ENCODE assay signal across 32 cellular contexts in genomic region chr2:226132632-226133215, GRCh38.
"Had no signal": no experiment of that assay in that cellular context is flagged by ENCODE, and none has a peak within 500 bp of the region (broad histone marks: within the 10 kb centered on the region; RNA-seq: fewer than 3 reads in every experiment).

No MANE protein-coding gene starts in this region.

- H3K27ac ChIP-seq: cardiac muscle cell, PC-9, RWPE1, VCaP had no signal

- H3K4me2 ChIP-seq: PC-9 had no signal

- H3K4me3 ChIP-seq: cardiac muscle cell, PC-9 had no signal

- H2AFZ ChIP-seq: PC-9 had no signal

- H3K36me3 ChIP-seq: cardiac muscle cell had no signal

- DNase-seq: activated B cell treated with CpG ODN at 0.5 μM for 24 hours; activated CD4-positive, alpha-beta memory T cell treated with anti-CD3 and anti-CD28 coated beads, Interleukin-2, amount 10 ng/mL, durations not matched to agents 7 days and 5 days; activated CD4-positive, alpha-beta T cell treated with anti-CD3 and anti-CD28 coated beads for 4 hours; activated CD4-positive, CD25-positive, alpha-beta regulatory T cell treated with anti-CD3 and anti-CD28 coated beads, Interleukin-2, amount 50 U/mL, for 72 hours; activated CD8-positive, alpha-beta memory T cell treated with anti-CD3 and anti-CD28 coated beads for 24 hours; activated CD8-positive, alpha-beta memory T cell treated with anti-CD3 and anti-CD28 coated beads, Interleukin-2, amount 10 ng/mL, durations not matched to agents 7 days and 5 days; activated CD8-positive, alpha-beta memory T cell treated with anti-CD3 and anti-CD28 coated beads, Interleukin-2, amount 50 U/mL, for 48 hours; activated effector memory CD4-positive, alpha-beta T cell treated with anti-CD3 and anti-CD28 coated beads, Interleukin-2, amount 50 U/mL, for 16 hours; activated naive CD4-positive, alpha-beta T cell; activated naive CD4-positive, alpha-beta T cell treated with anti-CD3 and anti-CD28 coated beads, Interleukin-2, amount 50 U/mL, for 16 hours; activated naive CD8-positive, alpha-beta T cell treated with anti-CD3 and anti-CD28 coated beads for 36 hours; activated T-cell treated with anti-CD3 and anti-CD28 coated beads, Interleukin-2, amount 50 U/mL, for 72 hours; amniotic stem cell; aorta; NCI-H1436 treated with DMSO at 0.1 percent for 48 hours; NCI-H1694 treated with DMSO at 0.1 percent for 48 hours; NCI-H2029; NCI-H345; NCI-H524 treated with DMSO at 0.1 percent for 48 hours; PC-9; SIG-M5; SW 1271; T-helper 1 cell; T-helper 2 cell; T-helper 9 cell had no signal

- ATAC-seq: activated CD8-positive, alpha-beta memory T cell treated with anti-CD3 and anti-CD28 coated beads, Interleukin-2, amount 10 ng/mL, durations not matched to agents 7 days and 5 days; activated T-cell treated with anti-CD3 and anti-CD28 coated beads, Interleukin-2, amount 50 U/mL, for 72 hours; activated T-helper 17 cell treated with anti-CD3 and anti-CD28 coated beads, Interleukin-2, amount 50 U/mL, for 72 hours; Right ventricle myocardium inferior; SK-N-SH treated with all-trans-retinoic acid at 6 μM for 48 hours had no signal

- H3K27me3 ChIP-seq: cardiac muscle cell had no signal

- FAIRE-seq: RCC 7860 had no signal
